In the genomic region with DNA sequence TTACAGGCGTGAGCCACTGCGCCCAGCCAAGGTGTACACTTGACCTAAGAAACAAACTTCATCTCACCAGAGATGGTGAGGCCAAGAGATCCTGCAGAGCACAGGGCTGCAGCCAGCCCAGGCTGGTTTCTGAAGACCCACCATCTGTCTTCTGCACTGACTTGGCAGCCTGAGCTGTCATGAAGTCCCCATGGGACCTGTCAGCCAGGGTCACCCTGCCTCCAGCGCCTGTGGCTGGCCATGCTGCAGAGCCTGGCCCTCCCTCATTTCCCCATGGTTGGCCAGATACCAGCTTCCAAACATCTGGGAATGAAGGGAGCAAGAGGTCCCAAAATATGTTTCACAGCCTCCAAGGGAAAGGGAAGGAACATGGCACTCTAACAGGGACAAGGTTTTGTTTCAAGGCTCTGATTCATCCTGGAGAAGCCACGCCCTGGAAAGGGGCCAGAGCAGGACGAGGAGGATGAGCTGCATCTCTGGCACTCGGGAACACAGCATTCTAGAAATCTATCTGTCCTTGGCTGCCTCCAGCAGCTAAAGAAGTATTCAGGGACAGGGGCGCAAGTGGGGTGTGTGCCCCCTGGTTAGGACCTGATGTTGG, we compare ENCODE assay signal across 1 cellular context.
TF ChIP-seq lines count a peak whose summit lies in the region.

No MANE protein-coding gene starts in this region.

TF ChIP-seq in SK-N-SH treated with all-trans-retinoic acid at 6 μM for 48 hours, 23 proteins besides CTCF, POLR2A, EP300 and RAD21 (continued from another document):
- TF ChIP-seq PATZ1 (CRISPR knock-in tag; IDR thresholded peaks at IDR 0.05; ENCODE audit: borderline replicate concordance) = no peak
- no peak for TF ChIP-seq ZNF8 (CRISPR knock-in tag; IDR thresholded peaks at IDR 0.05)
- no peak for TF ChIP-seq ZFP30 (CRISPR knock-in tag; IDR thresholded peaks at IDR 0.05)
- TF ChIP-seq, protein P1, sequence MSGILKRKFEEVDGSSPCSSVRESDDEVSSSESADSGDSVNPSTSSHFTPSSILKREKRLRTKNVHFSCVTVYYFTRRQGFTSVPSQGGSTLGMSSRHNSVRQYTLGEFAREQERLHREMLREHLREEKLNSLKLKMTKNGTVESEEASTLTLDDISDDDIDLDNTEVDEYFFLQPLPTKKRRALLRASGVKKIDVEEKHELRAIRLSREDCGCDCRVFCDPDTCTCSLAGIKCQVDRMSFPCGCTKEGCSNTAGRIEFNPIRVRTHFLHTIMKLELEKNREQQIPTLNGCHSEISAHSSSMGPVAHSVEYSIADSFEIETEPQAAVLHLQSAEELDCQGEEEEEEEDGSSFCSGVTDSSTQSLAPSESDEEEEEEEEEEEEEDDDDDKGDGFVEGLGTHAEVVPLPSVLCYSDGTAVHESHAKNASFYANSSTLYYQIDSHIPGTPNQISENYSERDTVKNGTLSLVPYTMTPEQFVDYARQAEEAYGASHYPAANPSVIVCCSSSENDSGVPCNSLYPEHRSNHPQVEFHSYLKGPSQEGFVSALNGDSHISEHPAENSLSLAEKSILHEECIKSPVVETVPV (CRISPR knock-in tag; IDR thresholded peaks at IDR 0.05) = no peak
- TF ChIP-seq CSDC2 (CRISPR knock-in tag; IDR thresholded peaks at IDR 0.05) = no peak
- no peak for TF ChIP-seq ZC3H10 (CRISPR knock-in tag; IDR thresholded peaks at IDR 0.05)
- no peak for TF ChIP-seq GLIS3 (CRISPR knock-in tag; IDR thresholded peaks at IDR 0.05)
